1 cellular context compared by ENCODE assay signal in the genomic region with DNA sequence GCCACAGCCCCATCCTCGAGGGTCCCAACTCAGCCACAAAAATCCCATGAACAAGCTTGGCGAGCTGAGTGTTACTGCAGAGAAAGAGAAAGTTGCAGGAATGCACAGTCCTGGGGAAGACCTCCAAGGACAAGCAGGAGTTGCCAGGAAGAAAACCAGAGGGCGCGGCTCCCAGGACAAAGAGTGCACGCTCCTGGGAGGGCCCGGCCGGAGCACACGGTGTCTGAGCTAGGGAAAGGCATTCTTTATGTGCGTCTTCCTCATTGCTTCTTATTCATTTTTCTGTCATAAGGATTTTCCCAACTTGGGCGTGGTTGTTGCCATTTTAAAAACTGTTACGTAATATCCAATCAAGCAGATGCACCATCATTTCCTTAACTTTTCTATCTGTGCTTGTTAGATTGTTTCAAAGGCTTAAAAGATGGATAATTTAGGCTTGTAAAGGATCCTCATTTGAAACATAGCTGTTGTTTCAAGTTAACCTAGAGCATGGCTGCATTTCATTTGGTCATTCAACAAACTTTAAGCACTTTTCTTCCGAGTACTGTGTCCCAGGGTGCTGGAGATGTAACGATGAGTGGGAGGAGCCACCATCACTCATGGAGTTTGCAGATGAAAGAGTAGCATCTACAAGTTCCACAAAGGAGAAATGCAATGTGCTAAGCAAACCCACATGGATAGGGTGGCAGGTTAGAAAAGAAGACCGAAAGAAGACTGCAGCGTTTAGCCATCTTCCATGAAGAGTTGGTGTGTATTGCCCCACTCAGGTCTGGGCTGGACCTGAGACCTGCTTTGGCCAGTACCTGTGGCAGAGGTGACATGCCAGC.
TF ChIP-seq lines count a peak whose summit lies in the region.

No MANE protein-coding gene starts in this region.

TF ChIP-seq in GM23338, 12 proteins besides CTCF, POLR2A, EP300 and RAD21 (continued from another document):
- TF ChIP-seq, protein P1, sequence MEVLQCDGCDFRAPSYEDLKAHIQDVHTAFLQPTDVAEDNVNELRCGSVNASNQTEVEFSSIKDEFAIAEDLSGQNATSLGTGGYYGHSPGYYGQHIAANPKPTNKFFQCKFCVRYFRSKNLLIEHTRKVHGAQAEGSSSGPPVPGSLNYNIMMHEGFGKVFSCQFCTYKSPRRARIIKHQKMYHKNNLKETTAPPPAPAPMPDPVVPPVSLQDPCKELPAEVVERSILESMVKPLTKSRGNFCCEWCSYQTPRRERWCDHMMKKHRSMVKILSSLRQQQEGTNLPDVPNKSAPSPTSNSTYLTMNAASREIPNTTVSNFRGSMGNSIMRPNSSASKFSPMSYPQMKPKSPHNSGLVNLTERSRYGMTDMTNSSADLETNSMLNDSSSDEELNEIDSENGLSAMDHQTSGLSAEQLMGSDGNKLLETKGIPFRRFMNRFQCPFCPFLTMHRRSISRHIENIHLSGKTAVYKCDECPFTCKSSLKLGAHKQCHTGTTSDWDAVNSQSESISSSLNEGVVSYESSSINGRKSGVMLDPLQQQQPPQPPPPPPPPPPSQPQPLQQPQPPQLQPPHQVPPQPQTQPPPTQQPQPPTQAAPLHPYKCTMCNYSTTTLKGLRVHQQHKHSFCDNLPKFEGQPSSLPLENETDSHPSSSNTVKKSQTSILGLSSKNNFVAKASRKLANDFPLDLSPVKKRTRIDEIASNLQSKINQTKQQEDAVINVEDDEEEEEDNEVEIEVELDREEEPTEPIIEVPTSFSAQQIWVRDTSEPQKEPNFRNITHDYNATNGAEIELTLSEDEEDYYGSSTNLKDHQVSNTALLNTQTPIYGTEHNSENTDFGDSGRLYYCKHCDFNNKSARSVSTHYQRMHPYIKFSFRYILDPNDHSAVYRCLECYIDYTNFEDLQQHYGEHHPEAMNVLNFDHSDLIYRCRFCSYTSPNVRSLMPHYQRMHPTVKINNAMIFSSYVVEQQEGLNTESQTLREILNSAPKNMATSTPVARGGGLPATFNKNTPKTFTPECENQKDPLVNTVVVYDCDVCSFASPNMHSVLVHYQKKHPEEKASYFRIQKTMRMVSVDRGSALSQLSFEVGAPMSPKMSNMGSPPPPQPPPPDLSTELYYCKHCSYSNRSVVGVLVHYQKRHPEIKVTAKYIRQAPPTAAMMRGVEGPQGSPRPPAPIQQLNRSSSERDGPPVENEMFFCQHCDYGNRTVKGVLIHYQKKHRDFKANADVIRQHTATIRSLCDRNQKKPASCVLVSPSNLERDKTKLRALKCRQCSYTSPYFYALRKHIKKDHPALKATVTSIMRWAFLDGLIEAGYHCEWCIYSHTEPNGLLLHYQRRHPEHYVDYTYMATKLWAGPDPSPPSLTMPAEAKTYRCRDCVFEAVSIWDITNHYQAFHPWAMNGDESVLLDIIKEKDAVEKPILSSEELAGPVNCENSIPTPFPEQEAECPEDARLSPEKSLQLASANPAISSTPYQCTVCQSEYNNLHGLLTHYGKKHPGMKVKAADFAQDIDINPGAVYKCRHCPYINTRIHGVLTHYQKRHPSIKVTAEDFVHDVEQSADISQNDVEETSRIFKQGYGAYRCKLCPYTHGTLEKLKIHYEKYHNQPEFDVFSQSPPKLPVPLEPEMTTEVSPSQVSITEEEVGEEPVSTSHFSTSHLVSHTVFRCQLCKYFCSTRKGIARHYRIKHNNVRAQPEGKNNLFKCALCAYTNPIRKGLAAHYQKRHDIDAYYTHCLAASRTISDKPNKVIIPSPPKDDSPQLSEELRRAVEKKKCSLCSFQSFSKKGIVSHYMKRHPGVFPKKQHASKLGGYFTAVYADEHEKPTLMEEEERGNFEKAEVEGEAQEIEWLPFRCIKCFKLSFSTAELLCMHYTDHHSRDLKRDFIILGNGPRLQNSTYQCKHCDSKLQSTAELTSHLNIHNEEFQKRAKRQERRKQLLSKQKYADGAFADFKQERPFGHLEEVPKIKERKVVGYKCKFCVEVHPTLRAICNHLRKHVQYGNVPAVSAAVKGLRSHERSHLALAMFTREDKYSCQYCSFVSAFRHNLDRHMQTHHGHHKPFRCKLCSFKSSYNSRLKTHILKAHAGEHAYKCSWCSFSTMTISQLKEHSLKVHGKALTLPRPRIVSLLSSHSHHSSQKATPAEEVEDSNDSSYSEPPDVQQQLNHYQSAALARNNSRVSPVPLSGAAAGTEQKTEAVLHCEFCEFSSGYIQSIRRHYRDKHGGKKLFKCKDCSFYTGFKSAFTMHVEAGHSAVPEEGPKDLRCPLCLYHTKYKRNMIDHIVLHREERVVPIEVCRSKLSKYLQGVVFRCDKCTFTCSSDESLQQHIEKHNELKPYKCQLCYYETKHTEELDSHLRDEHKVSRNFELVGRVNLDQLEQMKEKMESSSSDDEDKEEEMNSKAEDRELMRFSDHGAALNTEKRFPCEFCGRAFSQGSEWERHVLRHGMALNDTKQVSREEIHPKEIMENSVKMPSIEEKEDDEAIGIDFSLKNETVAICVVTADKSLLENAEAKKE (CRISPR knock-in tag; IDR thresholded peaks at IDR 0.05), result no peak
- TF ChIP-seq JUNB (IDR thresholded peaks at IDR 0.05; ENCODE audit: unreplicated experiment) (no peak), ZNF331 (CRISPR knock-in tag; IDR thresholded peaks at IDR 0.05; ENCODE audit: low read depth) (no peak), ZNF114 (CRISPR knock-in tag; IDR thresholded peaks at IDR 0.05) (no peak), STAT1 (IDR thresholded peaks at IDR 0.05; ENCODE audit: unreplicated experiment) (no peak), EZH2 (IDR thresholded peaks at IDR 0.05; ENCODE audit: low read depth, unreplicated experiment) (no peak), CREB1 (CRISPR knock-in tag; IDR thresholded peaks at IDR 0.05; ENCODE audit: low read depth) (no peak), EZH2phosphoT487 (IDR thresholded peaks at IDR 0.05; ENCODE audit: unreplicated experiment) (no peak)
- TF ChIP-seq, protein P2, sequence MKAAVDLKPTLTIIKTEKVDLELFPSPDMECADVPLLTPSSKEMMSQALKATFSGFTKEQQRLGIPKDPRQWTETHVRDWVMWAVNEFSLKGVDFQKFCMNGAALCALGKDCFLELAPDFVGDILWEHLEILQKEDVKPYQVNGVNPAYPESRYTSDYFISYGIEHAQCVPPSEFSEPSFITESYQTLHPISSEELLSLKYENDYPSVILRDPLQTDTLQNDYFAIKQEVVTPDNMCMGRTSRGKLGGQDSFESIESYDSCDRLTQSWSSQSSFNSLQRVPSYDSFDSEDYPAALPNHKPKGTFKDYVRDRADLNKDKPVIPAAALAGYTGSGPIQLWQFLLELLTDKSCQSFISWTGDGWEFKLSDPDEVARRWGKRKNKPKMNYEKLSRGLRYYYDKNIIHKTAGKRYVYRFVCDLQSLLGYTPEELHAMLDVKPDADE (IDR thresholded peaks at IDR 0.05), result no peak
